8 cellular contexts compared by ENCODE assay signal in the genomic region with DNA sequence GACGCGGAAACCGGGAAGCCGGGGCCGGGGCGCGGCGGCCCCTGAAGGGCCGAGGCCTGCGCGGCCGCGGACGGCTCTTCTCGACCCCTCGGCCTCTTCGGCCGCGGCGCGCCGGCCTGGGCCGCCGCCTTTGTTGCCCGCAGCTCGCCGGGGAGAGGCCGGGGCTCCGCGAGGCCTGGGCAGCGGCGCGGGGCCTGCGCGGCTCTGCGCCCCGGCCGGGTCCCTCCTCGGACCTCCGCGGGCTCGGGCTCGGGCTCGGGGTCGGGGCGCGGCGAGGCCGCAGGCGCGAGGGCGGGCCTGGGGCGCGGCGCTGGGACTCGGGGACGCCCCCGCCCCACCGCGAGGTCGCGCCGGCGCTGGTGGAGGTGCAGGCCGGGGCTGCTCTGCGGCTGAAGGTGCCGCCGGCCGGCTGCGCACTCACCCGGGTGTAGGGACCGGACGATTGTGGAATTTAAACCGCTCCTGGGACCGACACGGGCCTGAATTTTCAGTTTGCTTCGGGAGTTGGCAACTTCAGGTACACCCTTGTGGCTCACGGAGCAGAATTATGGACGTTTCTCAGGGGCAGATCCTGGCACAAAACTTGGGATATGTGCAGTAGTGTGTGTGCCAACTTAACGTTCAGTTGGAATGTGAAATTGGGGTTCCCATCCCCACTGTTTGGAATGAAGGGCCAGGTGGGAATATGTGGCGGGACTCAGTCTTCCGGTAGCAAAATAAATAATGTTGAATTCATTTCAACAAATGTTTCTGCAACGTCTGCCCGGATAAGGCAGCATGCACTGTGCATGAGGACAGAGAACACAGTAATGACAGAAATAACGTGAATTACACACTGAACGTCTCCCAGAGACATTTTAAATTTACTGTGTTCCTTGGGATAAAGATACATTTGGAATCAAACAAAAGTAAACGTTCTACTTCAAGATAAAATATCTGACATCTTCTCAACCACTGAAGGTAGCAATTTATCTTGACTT. TPM values are rescaled to one million over a fixed set of nuclear protein-coding genes. Genes with fewer than 3 reads are reported as not detected.
DNase-seq lines count a peak whose midpoint lies in the region; ATAC-seq and TF ChIP-seq lines count a peak whose summit lies in the region.

No MANE protein-coding gene starts in this region.

- H4K20me1 ChIP-seq in GM23248 (ENCODE audit: insufficient read depth), result peaks cover 2% of the 10 kb centered on the region; the same call in 1 of the 2 replicates

- intact Hi-C loops in cardiac septum (cut with DNase I) (loop anchor here (2.0 to 5.0 kb wide), 2 partner anchors 85 to 133 kb away; partner anchors contain the start of gene RTTN), posterior vena cava (cut with DNase I) (loop anchor here in 1 of 2 donors (5.0 to 10.0 kb wide), 2 partner anchors 82 to 135 kb away; partner anchors contain the start of gene RTTN)

- 1 to 2% methylated on average over 26 to 57 of the region's 87 CpGs for WGBS in GM23248 (ENCODE audit: low coverage in 1 of 2, low lambda C conversion rate in 2 of 2, missing lambda C conversion rate in 2 of 2), 2 experiments

- peak overlapping the region; percentile 84 for H3K4me3 ChIP-seq in GM23248

- peak overlapping the region; percentile 51; the same call in 1 of the 2 replicates for H2AFZ ChIP-seq in GM23248

- H3F3A ChIP-seq in GM23248 (ENCODE audit: insufficient read depth), result peaks cover 31% of the 10 kb centered on the region

- DNase-seq in activated gamma-delta T cell (lab: John Stamatoyannopoulos, UW) (peak; percentile 14), activated gamma-delta T cell treated with Interleukin-2 at 50 U/mL for 16 hours (no peak), GM23248 (peak; percentile 67), KBM-7 (peak; percentile 38), cardiac septum (ENCODE audit: low spot score) (peak; percentile 78), progenitor cell of endocrine pancreas (ENCODE audit: low spot score, unreplicated experiment) (peak; percentile 39), posterior vena cava (ENCODE audit: low spot score) (no peak)
- peak in 1 of 2 donors; percentile 49 for DNase-seq in activated naive CD4-positive, alpha-beta T cell treated with anti-CD3 and anti-CD28 coated beads, Interleukin-2, amount 50 U/mL, for 72 hours (ENCODE audit: low spot score in 2 of 2)

- H3K27me3 Mint-ChIP-seq in progenitor cell of endocrine pancreas, result no peaks in the 10 kb centered on the region

- H3K9ac ChIP-seq in GM23248, result peak overlapping the region; percentile 88

- in situ Hi-C loops in GM23248 (cut with MboI), result no loop called here
- in situ Hi-C loops in KBM-7 (cut with MboI; ENCODE audit: low pct_unique_long_range_greater_than_20kb, low sequenced_read_pairs), result no loop called here

- H3K4me3 Mint-ChIP-seq in progenitor cell of endocrine pancreas (ENCODE audit: low read depth), result peak overlapping the region; percentile 95

- H3K9me2 ChIP-seq in GM23248 (ENCODE audit: insufficient read depth), result no peaks in the 10 kb centered on the region

- H3K9me3 ChIP-seq in GM23248 (ENCODE audit: low read depth), result no peaks in the 10 kb centered on the region

- H3K4me1 Mint-ChIP-seq in progenitor cell of endocrine pancreas (ENCODE audit: low read depth), result peaks cover 35% of the 10 kb centered on the region

- H3K27me3 ChIP-seq in GM23248 (replicated peaks; ENCODE audit: insufficient read depth), result no peaks in the 10 kb centered on the region

- peak; percentile 60 to 67 for ATAC-seq in activated naive CD4-positive, alpha-beta T cell treated with anti-CD3 and anti-CD28 coated beads, Interleukin-2, amount 50 U/mL, for 72 hours

- H3K4me2 ChIP-seq in GM23248 (ENCODE audit: unreplicated experiment), result peak overlapping the region; percentile 94

- peak overlapping the region; percentile 65 for H3K27ac ChIP-seq in GM23248

- H3K36me3 Mint-ChIP-seq in activated naive CD4-positive, alpha-beta T cell treated with anti-CD3 and anti-CD28 coated beads, Interleukin-2, amount 50 U/mL, for 72 hours, result no peaks in the 10 kb centered on the region
- peaks cover 1% of the 10 kb centered on the region for H3K36me3 Mint-ChIP-seq in progenitor cell of endocrine pancreas (ENCODE audit: insufficient read depth)

- peaks cover 34% of the 10 kb centered on the region for H3K4me1 ChIP-seq in GM23248 (ENCODE audit: insufficient read depth)

- peaks cover 51% of the 10 kb centered on the region for H3K79me2 ChIP-seq in GM23248 (ENCODE audit: insufficient read depth)

- H3K36me3 ChIP-seq in GM23248 (ENCODE audit: low read depth), result no peaks in the 10 kb centered on the region

- TF ChIP-seq CTCF in progenitor cell of endocrine pancreas (IDR thresholded peaks at IDR 0.05; ENCODE audit: unreplicated experiment), result no peak

- no peaks in the 10 kb centered on the region for H3K9me3 Mint-ChIP-seq in activated naive CD4-positive, alpha-beta T cell treated with anti-CD3 and anti-CD28 coated beads, Interleukin-2, amount 50 U/mL, for 72 hours
- H3K9me3 Mint-ChIP-seq in progenitor cell of endocrine pancreas (ENCODE audit: low read depth), result no peaks in the 10 kb centered on the region

- peak overlapping the region in 1 of 2 donors; percentile 74 for H3K27ac Mint-ChIP-seq in activated naive CD4-positive, alpha-beta T cell treated with anti-CD3 and anti-CD28 coated beads, Interleukin-2, amount 50 U/mL, for 72 hours
- peak overlapping the region; percentile 99 for H3K27ac Mint-ChIP-seq in progenitor cell of endocrine pancreas

RNA-seq across cellular contexts. Expression of gene SOCS6, which starts 0.8 kb away (rescaled TPM):
- 43.7 and 48.1 TPM in 2 replicates for total RNA-seq in GM23248 (2014; rRNA removed; shearing (Covaris generic))
- polyA plus RNA-seq in GM23248 (2016; fragmentation: Nextera tagmentation; extraction: Ambion mirVana), result 30.0 and 31.7 TPM in 2 replicates
- 1 to 10 TPM; 1.4 to 1.7 TPM for total RNA-seq in activated naive CD4-positive, alpha-beta T cell treated with anti-CD3 and anti-CD28 coated beads, Interleukin-2, amount 50 U/mL, for 72 hours
- total RNA-seq in cardiac septum (22.8 TPM), progenitor cell of endocrine pancreas (36.3 and 39.0 TPM in 2 replicates), posterior vena cava (10 to 100 TPM; 16.1 to 16.7 TPM)

Comparison
In these comparisons a context has a peak if more than half of its experiments do, and no peak if none do; other contexts are left out.
1. DNase-seq: peak in activated gamma-delta T cell (single experiment), GM23248 (single experiment), KBM-7 (single experiment), cardiac septum (single experiment) and progenitor cell of endocrine pancreas (single experiment); none in activated gamma-delta T cell treated with Interleukin-2 at 50 U/mL for 16 hours (single experiment) and posterior vena cava (single experiment).